ENCODE assay signal across 28 cellular contexts in genomic region chr4:177508662-177509061, GRCh38.
"Had no signal": no experiment of that assay in that cellular context is flagged by ENCODE, and none has a peak within 500 bp of the region (broad histone marks: within the 10 kb centered on the region; RNA-seq: fewer than 3 reads in every experiment).

No MANE protein-coding gene starts in this region.

- DNase-seq: colonic mucosa; cortex of kidney; dermis blood vessel endothelial cell; dorsolateral prefrontal cortex; effector CD4-positive, alpha-beta T cell; effector CD8-positive, alpha-beta T cell; effector memory CD4-positive, alpha-beta T cell; effector memory CD8-positive, alpha-beta T cell; endodermal cell; erythroblast; esophagus squamous epithelium; foreskin fibroblast; foreskin keratinocyte; foreskin melanocyte; gastrocnemius medialis; glutamatergic neuron; head of caudate nucleus; heart left ventricle; heart right ventricle had no signal

- H3K4me2 ChIP-seq: hepatocyte had no signal

- H3K4me3 ChIP-seq: colonic mucosa, coronary artery, dorsolateral prefrontal cortex, esophagus muscularis mucosa, esophagus squamous epithelium, gastrocnemius medialis, gastroesophageal sphincter, heart left ventricle, heart right ventricle, hepatocyte had no signal

- H3K4me1 ChIP-seq: colonic mucosa, esophagus muscularis mucosa, gastrocnemius medialis, gastroesophageal sphincter, heart left ventricle, heart right ventricle had no signal

- ATAC-seq: effector memory CD8-positive, alpha-beta T cell; esophagus mucosa; foreskin keratinocyte; gastrocnemius medialis; gastroesophageal sphincter; heart left ventricle; heart right ventricle had no signal

- H3K36me3 ChIP-seq: colonic mucosa, esophagus muscularis mucosa, esophagus squamous epithelium, gastrocnemius medialis, gastroesophageal sphincter, heart left ventricle, heart right ventricle had no signal

- H3K9me3 ChIP-seq: colonic mucosa, esophagus muscularis mucosa, gastrocnemius medialis, heart left ventricle, heart right ventricle had no signal

- H3K27me3 ChIP-seq: colonic mucosa, dorsolateral prefrontal cortex, esophagus muscularis mucosa, esophagus squamous epithelium, foreskin keratinocyte, gastrocnemius medialis, gastroesophageal sphincter, heart left ventricle, heart right ventricle, hepatocyte had no signal

- FAIRE-seq: endometrium, endothelial cell of umbilical vein, frontal cortex had no signal

- H3K27ac ChIP-seq: colonic mucosa, coronary artery, dorsolateral prefrontal cortex, epithelial cell of prostate, esophagus muscularis mucosa, esophagus squamous epithelium, foreskin keratinocyte, gastrocnemius medialis, gastroesophageal sphincter, heart left ventricle, heart right ventricle, hepatocyte had no signal

- H3K79me2 ChIP-seq: hepatocyte had no signal

- H2AFZ ChIP-seq: hepatocyte had no signal
